7 cellular contexts compared by ENCODE assay signal in genomic region chr12:79990509-79991338, GRCh38. TPM values are rescaled to one million over a fixed set of nuclear protein-coding genes. Genes with fewer than 3 reads are reported as not detected.
DNase-seq lines count a peak whose midpoint lies in the region; TF ChIP-seq lines count a peak whose summit lies in the region.
"Not testable (repeated sequence)": the region's sequence is repeated elsewhere in the genome, so short reads cannot be mapped to it uniquely, and the experiment has no call there.

No MANE protein-coding gene starts in this region.

- not testable (repeated sequence) for TF ChIP-seq CTCF in KMS-11 (conservative IDR thresholded peaks at IDR 0.05; ENCODE audit: low read depth, low read length)
- TF ChIP-seq CTCF in fibroblast of the aortic adventitia (IDR thresholded peaks at IDR 0.05; ENCODE audit: insufficient read depth, low read length), result peak; percentile 20
- peak; percentile 10 for TF ChIP-seq CTCF in osteocyte (IDR thresholded peaks at IDR 0.05)

- H2AFZ ChIP-seq in KMS-11 (ENCODE audit: low read depth), result not testable (repeated sequence)

- not testable (repeated sequence) for H3K27me3 Mint-ChIP-seq in CD4-positive, alpha-beta memory T cell; osteocyte (ENCODE audit: unreplicated experiment)

- H4K20me1 ChIP-seq in KMS-11 (ENCODE audit: insufficient read depth), result not testable (repeated sequence)

- not testable (repeated sequence) for H3K27me3 ChIP-seq in CD4-positive, alpha-beta memory T cell (ENCODE audit: insufficient read depth, low read length); KMS-11 (ENCODE audit: insufficient read depth, low read depth)

- not testable (repeated sequence) for H3K27ac Mint-ChIP-seq in CD4-positive, alpha-beta memory T cell; osteocyte (ENCODE audit: unreplicated experiment)

- not testable (repeated sequence) for H3K4me1 ChIP-seq in CD4-positive, alpha-beta memory T cell (ENCODE audit: insufficient read depth, low read length); KMS-11 (ENCODE audit: low read depth, poor library complexity, severe bottlenecking)

- H3K27ac ChIP-seq in CD4-positive, alpha-beta memory T cell (ENCODE audit: low read depth, low read length); KMS-11: not testable (repeated sequence)

- CTCF ChIA-PET in CD4-positive, alpha-beta memory T cell (lab: Charles Lee; ENCODE audit: partially characterized antibody), result not testable (repeated sequence)

- not testable (repeated sequence) for H3K9ac ChIP-seq in KMS-11

- H3K4me2 ChIP-seq in KMS-11, result peak overlapping the region; percentile 10; the same call in 1 of the 2 replicates

- not testable (repeated sequence) for H3K79me2 ChIP-seq in KMS-11 (ENCODE audit: insufficient read depth, low read depth)

- H3K9me3 ChIP-seq in CD4-positive, alpha-beta memory T cell (ENCODE audit: control insufficient read depth in 1 of 2, low read length in 2 of 2), result not testable (repeated sequence)

- H3K4me3 Mint-ChIP-seq in CD4-positive, alpha-beta memory T cell, result peak overlapping the region in 5 of 8 donors; percentile 36 to 53 (median 46)
- not testable (repeated sequence) for H3K4me3 Mint-ChIP-seq in osteocyte (ENCODE audit: unreplicated experiment)

- POLR2A ChIA-PET in CD4-positive, alpha-beta memory T cell (lab: Charles Lee; ENCODE audit: partially characterized antibody), result not testable (repeated sequence)

- H3K36me3 ChIP-seq in CD4-positive, alpha-beta memory T cell (ENCODE audit: insufficient read depth, low read length); KMS-11 (ENCODE audit: insufficient read depth): not testable (repeated sequence)

- not testable (repeated sequence) for H3K4me3 ChIP-seq in CD4-positive, alpha-beta memory T cell (ENCODE audit: low read length in 2 of 2); KMS-11 (IDR thresholded peaks at IDR 0.05; ENCODE audit: insufficient read depth, low read depth, low read length); fibroblast of the aortic adventitia (ENCODE audit: low read depth, low read length)

- intact Hi-C loops in CD4-positive, alpha-beta memory T cell (cut with micrococcal nuclease), result not testable (repeated sequence)

- H3K36me3 Mint-ChIP-seq in CD4-positive, alpha-beta memory T cell; osteocyte (ENCODE audit: unreplicated experiment): not testable (repeated sequence)

- H3K9me3 Mint-ChIP-seq in CD4-positive, alpha-beta memory T cell; osteocyte (ENCODE audit: unreplicated experiment): not testable (repeated sequence)

- not testable (repeated sequence) for H3K4me1 Mint-ChIP-seq in CD4-positive, alpha-beta memory T cell; osteocyte (ENCODE audit: unreplicated experiment)

- DNase-seq in CD4-positive, alpha-beta memory T cell; osteocyte (ENCODE audit: extremely low spot score, unreplicated experiment): not testable (repeated sequence)
- peak; percentile 2 for DNase-seq in NAMALWA (ENCODE audit: low spot score)
- DNase-seq in OCI-M1 (lab: John Stamatoyannopoulos, UW), result peak; percentile 71
- peak; percentile 11 for DNase-seq in SW480 (ENCODE audit: low spot score)
- DNase-seq in fibroblast of the aortic adventitia (ENCODE audit: low read depth), result peak; percentile 28

RNA-seq across cellular contexts. Expression of gene PPP1R12A, which starts 55.8 kb away (rescaled TPM):
- 100 to 1,000 TPM; 127 to 129 TPM for total RNA-seq in CD4-positive, alpha-beta memory T cell
- 100 to 1,000 TPM in 1 of 2 donors, 10 to 100 TPM in 1; 73.1 to 130 TPM for polyA plus RNA-seq in CD4-positive, alpha-beta memory T cell
- total RNA-seq in fibroblast of the aortic adventitia (ENCODE audit: low replicate concordance), result 119 and 269 TPM in 2 replicates
- total RNA-seq in osteocyte, result 116 and 124 TPM in 2 replicates
